21 cellular contexts compared by ENCODE assay signal in genomic region chr7:135158141-135158655, GRCh38. TPM values are rescaled to one million over a fixed set of nuclear protein-coding genes. Genes with fewer than 3 reads are reported as not detected.
A peak's percentile ranks its signal among the peaks of the same experiment; 100 is the strongest.
DNase-seq lines count a peak whose midpoint lies in the region; ATAC-seq, FAIRE-seq and TF ChIP-seq lines count a peak whose summit lies in the region.
"Had no signal": no experiment of that assay in that cellular context is flagged by ENCODE, and none has a peak within 500 bp of the region (broad histone marks: within the 10 kb centered on the region; RNA-seq: fewer than 3 reads in every experiment).

No MANE protein-coding gene starts in this region.

- intact Hi-C loops in Right ventricle myocardium inferior (cut with DNase I), result loop anchor here (1.0 kb wide), 1 partner anchor 10 kb away; the partner anchor contains the start of gene TMEM140
- intact Hi-C loops in cardiac septum (cut with DNase I), result no loop called here
- intact Hi-C loops in thyroid gland (cut with DNase I), result no loop called here

- H3K36me3 ChIP-seq in thyroid gland, result no peaks in the 10 kb centered on the region

- TF ChIP-seq CTCF in thyroid gland (IDR thresholded peaks at IDR 0.05), result no peak

- no peaks in the 10 kb centered on the region for H3K9me3 ChIP-seq in thyroid gland

- peaks cover 0 to 41% of the 10 kb centered on the region in 2 donors for H3K4me1 ChIP-seq in thyroid gland

- ATAC-seq in Right ventricle myocardium inferior, result peak; percentile 76
- ATAC-seq in left lobe of liver, result peak; percentile 30
- ATAC-seq: activated CD4-positive, CD25-positive, alpha-beta regulatory T cell treated with anti-CD3 and anti-CD28 coated beads, Interleukin-2, amount 50 U/mL, for 24 hours; activated CD8-positive, alpha-beta T cell treated with anti-CD3 and anti-CD28 coated beads, Interleukin-2, amount 10 ng/mL, durations not matched to agents 7 days and 5 days had no signal

- H3K4me3 ChIP-seq in thyroid gland (replicated peaks in 1 of 3), result no peak overlapping the region
- H3K4me3 ChIP-seq: smooth muscle cell had no signal

- H3K27ac ChIP-seq in cingulate gyrus (ENCODE audit: low read depth, low read length) (peak overlapping the region; percentile 21), thyroid gland (peak overlapping the region in 2 of 3 donors; percentile 33 to 57)

- FAIRE-seq in H54 (lab: Jason Lieb, UNC), result no peak
- FAIRE-seq: endothelial cell of umbilical vein, islet of Langerhans had no signal

- H3K27me3 ChIP-seq in thyroid gland, result no peaks in the 10 kb centered on the region

- DNase-seq in Right ventricle myocardium inferior (ENCODE audit: missing footprints), result no peak
- no peak for DNase-seq in cardiac septum (ENCODE audit: low spot score)
- DNase-seq in left lobe of liver (ENCODE audit: low spot score), result no peak
- DNase-seq in thyroid gland, result no peak
- DNase-seq in NCI-H748 (lab: John Stamatoyannopoulos, UW; ENCODE audit: unreplicated experiment), result no peak
- DNase-seq in NAMALWA (ENCODE audit: low spot score), result no peak
- no peak for DNase-seq in H54 (ENCODE audit: insufficient read length, low spot score)
- DNase-seq: activated CD8-positive, alpha-beta T cell treated with anti-CD3 and anti-CD28 coated beads, Interleukin-2, amount 10 ng/mL, durations not matched to agents 7 days and 5 days; C1 segment of cervical spinal cord; hippocampal formation; NCI-H1436 treated with DMSO at 0.1 percent for 48 hours; NCI-H524; RPMI8226; stimulated activated CD4-positive, alpha-beta T cell treated with anti-CD3 and anti-CD28 coated beads, Interleukin-4, amount 100 ng/mL, for 24 hours; T1000 had no signal

- no peak for TF ChIP-seq POLR2A in thyroid gland (IDR thresholded peaks at IDR 0.05)
- TF ChIP-seq POLR2A in H54 (IDR thresholded peaks at IDR 0.05; ENCODE audit: low read depth, low read length), result no peak

- WGBS in thyroid gland, 2 donors, result 87 to 100% methylated on average over 1 of the region's 1 CpG

RNA-seq across cellular contexts. Expression of gene TMEM140, which starts 10.3 kb away (rescaled TPM):
- total RNA-seq in Right ventricle myocardium inferior (24.3 TPM), cardiac septum (15.2 TPM), left lobe of liver (32.4 TPM), thyroid gland (10 to 100 TPM; 12.8 to 33.1 (median 14.3) TPM)
- total RNA-seq: MCF 10A, smooth muscle cell had no signal

RNA-seq across cellular contexts. Expression of gene CYREN, which starts 12.3 kb away (rescaled TPM):
- total RNA-seq in Right ventricle myocardium inferior (22.5 TPM), cardiac septum (24.0 TPM), left lobe of liver (15.0 TPM), thyroid gland (10 to 100 TPM; 40.3 to 54.4 (median 46.8) TPM)

RNA-seq across cellular contexts. Expression of gene WDR91, which starts 53.1 kb away (rescaled TPM):
- 3.8 TPM for total RNA-seq in Right ventricle myocardium inferior
- total RNA-seq in cardiac septum, result 5.2 TPM
- total RNA-seq in left lobe of liver, result 9.3 TPM
- 10 to 100 TPM in 1 of 4 donors, 1 to 10 TPM in 3; 8.4 to 34.4 (median 9.1) TPM for total RNA-seq in thyroid gland
